ENCODE assay signal across 2 cellular contexts in genomic region chr1:225426395-225427248, GRCh38.
TF ChIP-seq lines count a peak whose summit lies in the region.

No MANE protein-coding gene starts in this region.

TF ChIP-seq in Ishikawa, 13 proteins besides CTCF, POLR2A, EP300 and RAD21:
- TF ChIP-seq MAX (IDR thresholded peaks at IDR 0.05) (peak; percentile 73), YY1 (IDR thresholded peaks at IDR 0.05; ENCODE audit: low read depth) (no peak), TAF1 (IDR thresholded peaks at IDR 0.05; ENCODE audit: low read depth) (no peak), CREB1 (IDR thresholded peaks at IDR 0.05; ENCODE audit: low read depth) (no peak), CEBPB (IDR thresholded peaks at IDR 0.05) (no peak)
- TF ChIP-seq, protein P1, sequence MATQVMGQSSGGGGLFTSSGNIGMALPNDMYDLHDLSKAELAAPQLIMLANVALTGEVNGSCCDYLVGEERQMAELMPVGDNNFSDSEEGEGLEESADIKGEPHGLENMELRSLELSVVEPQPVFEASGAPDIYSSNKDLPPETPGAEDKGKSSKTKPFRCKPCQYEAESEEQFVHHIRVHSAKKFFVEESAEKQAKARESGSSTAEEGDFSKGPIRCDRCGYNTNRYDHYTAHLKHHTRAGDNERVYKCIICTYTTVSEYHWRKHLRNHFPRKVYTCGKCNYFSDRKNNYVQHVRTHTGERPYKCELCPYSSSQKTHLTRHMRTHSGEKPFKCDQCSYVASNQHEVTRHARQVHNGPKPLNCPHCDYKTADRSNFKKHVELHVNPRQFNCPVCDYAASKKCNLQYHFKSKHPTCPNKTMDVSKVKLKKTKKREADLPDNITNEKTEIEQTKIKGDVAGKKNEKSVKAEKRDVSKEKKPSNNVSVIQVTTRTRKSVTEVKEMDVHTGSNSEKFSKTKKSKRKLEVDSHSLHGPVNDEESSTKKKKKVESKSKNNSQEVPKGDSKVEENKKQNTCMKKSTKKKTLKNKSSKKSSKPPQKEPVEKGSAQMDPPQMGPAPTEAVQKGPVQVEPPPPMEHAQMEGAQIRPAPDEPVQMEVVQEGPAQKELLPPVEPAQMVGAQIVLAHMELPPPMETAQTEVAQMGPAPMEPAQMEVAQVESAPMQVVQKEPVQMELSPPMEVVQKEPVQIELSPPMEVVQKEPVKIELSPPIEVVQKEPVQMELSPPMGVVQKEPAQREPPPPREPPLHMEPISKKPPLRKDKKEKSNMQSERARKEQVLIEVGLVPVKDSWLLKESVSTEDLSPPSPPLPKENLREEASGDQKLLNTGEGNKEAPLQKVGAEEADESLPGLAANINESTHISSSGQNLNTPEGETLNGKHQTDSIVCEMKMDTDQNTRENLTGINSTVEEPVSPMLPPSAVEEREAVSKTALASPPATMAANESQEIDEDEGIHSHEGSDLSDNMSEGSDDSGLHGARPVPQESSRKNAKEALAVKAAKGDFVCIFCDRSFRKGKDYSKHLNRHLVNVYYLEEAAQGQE (IDR thresholded peaks at IDR 0.05; ENCODE audit: low read depth), result no peak; the same call in 1 of the 2 replicates

TF ChIP-seq in H1, 55 proteins besides CTCF, POLR2A, EP300 and RAD21 (continued from another document):
- TF ChIP-seq E2F6 (IDR thresholded peaks at IDR 0.05) (0 out of 2 replicates have a peak, but pooled peaks have one; percentile 6), SAP30 (IDR thresholded peaks at IDR 0.05; ENCODE audit: insufficient read depth, insufficient replicate concordance, low read length) (no peak)
- TF ChIP-seq, protein P2, sequence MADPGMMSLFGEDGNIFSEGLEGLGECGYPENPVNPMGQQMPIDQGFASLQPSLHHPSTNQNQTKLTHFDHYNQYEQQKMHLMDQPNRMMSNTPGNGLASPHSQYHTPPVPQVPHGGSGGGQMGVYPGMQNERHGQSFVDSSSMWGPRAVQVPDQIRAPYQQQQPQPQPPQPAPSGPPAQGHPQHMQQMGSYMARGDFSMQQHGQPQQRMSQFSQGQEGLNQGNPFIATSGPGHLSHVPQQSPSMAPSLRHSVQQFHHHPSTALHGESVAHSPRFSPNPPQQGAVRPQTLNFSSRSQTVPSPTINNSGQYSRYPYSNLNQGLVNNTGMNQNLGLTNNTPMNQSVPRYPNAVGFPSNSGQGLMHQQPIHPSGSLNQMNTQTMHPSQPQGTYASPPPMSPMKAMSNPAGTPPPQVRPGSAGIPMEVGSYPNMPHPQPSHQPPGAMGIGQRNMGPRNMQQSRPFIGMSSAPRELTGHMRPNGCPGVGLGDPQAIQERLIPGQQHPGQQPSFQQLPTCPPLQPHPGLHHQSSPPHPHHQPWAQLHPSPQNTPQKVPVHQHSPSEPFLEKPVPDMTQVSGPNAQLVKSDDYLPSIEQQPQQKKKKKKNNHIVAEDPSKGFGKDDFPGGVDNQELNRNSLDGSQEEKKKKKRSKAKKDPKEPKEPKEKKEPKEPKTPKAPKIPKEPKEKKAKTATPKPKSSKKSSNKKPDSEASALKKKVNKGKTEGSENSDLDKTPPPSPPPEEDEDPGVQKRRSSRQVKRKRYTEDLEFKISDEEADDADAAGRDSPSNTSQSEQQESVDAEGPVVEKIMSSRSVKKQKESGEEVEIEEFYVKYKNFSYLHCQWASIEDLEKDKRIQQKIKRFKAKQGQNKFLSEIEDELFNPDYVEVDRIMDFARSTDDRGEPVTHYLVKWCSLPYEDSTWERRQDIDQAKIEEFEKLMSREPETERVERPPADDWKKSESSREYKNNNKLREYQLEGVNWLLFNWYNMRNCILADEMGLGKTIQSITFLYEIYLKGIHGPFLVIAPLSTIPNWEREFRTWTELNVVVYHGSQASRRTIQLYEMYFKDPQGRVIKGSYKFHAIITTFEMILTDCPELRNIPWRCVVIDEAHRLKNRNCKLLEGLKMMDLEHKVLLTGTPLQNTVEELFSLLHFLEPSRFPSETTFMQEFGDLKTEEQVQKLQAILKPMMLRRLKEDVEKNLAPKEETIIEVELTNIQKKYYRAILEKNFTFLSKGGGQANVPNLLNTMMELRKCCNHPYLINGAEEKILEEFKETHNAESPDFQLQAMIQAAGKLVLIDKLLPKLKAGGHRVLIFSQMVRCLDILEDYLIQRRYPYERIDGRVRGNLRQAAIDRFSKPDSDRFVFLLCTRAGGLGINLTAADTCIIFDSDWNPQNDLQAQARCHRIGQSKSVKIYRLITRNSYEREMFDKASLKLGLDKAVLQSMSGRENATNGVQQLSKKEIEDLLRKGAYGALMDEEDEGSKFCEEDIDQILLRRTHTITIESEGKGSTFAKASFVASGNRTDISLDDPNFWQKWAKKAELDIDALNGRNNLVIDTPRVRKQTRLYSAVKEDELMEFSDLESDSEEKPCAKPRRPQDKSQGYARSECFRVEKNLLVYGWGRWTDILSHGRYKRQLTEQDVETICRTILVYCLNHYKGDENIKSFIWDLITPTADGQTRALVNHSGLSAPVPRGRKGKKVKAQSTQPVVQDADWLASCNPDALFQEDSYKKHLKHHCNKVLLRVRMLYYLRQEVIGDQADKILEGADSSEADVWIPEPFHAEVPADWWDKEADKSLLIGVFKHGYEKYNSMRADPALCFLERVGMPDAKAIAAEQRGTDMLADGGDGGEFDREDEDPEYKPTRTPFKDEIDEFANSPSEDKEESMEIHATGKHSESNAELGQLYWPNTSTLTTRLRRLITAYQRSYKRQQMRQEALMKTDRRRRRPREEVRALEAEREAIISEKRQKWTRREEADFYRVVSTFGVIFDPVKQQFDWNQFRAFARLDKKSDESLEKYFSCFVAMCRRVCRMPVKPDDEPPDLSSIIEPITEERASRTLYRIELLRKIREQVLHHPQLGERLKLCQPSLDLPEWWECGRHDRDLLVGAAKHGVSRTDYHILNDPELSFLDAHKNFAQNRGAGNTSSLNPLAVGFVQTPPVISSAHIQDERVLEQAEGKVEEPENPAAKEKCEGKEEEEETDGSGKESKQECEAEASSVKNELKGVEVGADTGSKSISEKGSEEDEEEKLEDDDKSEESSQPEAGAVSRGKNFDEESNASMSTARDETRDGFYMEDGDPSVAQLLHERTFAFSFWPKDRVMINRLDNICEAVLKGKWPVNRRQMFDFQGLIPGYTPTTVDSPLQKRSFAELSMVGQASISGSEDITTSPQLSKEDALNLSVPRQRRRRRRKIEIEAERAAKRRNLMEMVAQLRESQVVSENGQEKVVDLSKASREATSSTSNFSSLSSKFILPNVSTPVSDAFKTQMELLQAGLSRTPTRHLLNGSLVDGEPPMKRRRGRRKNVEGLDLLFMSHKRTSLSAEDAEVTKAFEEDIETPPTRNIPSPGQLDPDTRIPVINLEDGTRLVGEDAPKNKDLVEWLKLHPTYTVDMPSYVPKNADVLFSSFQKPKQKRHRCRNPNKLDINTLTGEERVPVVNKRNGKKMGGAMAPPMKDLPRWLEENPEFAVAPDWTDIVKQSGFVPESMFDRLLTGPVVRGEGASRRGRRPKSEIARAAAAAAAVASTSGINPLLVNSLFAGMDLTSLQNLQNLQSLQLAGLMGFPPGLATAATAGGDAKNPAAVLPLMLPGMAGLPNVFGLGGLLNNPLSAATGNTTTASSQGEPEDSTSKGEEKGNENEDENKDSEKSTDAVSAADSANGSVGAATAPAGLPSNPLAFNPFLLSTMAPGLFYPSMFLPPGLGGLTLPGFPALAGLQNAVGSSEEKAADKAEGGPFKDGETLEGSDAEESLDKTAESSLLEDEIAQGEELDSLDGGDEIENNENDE (IDR thresholded peaks at IDR 0.05; ENCODE audit: insufficient replicate concordance, low read length), result peak; percentile 76
